ENCODE assay signal across 8 cellular contexts in the genomic region with DNA sequence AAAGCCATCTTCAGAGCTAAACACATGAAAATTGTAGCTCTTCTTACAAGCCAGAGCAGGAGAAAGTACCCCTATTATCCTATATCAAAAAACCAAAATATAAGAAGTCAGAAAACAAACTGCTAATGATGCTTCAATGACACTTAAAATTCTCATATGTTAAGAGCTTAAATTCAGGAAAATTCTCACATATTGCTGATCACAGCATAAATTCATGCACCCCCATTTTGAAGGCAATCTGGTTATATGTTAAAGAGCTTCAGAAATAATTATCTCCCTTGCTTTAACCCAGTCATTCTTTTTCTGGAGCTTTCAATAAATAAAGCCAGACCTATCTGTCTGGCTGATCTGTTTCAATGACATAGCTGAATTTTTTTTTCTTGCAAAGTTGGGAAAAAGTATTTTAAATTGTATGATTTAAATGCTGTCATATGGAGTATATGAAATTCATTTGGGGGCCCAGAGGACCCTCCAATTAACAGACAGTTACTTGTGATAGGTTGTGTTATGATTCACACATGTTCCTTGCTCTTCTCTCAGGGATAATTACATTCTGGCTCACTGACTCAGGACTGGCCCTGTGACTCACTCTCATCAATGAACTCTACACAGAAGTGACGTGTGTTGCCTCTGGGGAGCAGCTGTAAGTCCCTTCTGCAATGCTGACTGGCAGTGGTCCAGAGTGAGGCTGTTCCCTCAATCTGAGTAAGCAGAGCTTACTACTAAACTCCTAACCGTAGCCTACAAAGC.
DNase-seq lines count a peak whose midpoint lies in the region; ATAC-seq and TF ChIP-seq lines count a peak whose summit lies in the region.

No MANE protein-coding gene starts in this region.

- H3K27ac ChIP-seq in SK-N-SH (ENCODE audit: low read depth in 2 of 2, low read length in 1 of 2) = peak overlapping the region; percentile 91 to 100

- DNase-seq in GM13976 (ENCODE audit: low spot score) (peak; percentile 1), NCI-H128 (lab: John Stamatoyannopoulos, UW; ENCODE audit: unreplicated experiment) (peak; percentile 44), SK-N-SH (peak; percentile 63), foreskin melanocyte (peak; percentile 98), osteocyte (ENCODE audit: extremely low spot score, unreplicated experiment) (peak; percentile 95), ecto neural progenitor cell (ENCODE audit: low spot score) (no peak)

- POLR2A ChIA-PET in SK-N-SH (lab: Yijun Ruan, JAX) = interaction anchor here (0.9 to 1.7 kb wide), 4 partner anchors 11 to 90 kb away, joined by 3 to 5 read pairs (median 4); no protein-coding TSS in a partner anchor

- WGBS in SK-N-SH (ENCODE audit: low lambda C conversion rate) = 3% methylated on average over 2 of the region's 2 CpGs

- no peaks in the 10 kb centered on the region for H3K79me2 ChIP-seq in SK-N-SH (ENCODE audit: insufficient read depth)

- H3K36me3 ChIP-seq in SK-N-SH (replicated peaks in 1 of 2; ENCODE audit: control insufficient read depth in 1 of 2, insufficient read depth in 2 of 2, low read length in 1 of 2) = no peaks in the 10 kb centered on the region

- H3K36me3 Mint-ChIP-seq in osteocyte (ENCODE audit: unreplicated experiment) = peaks cover 5% of the 10 kb centered on the region
- H3K36me3 Mint-ChIP-seq in activated T-helper 17 cell treated with anti-CD3 and anti-CD28 coated beads, Interleukin-2, amount 50 U/mL, for 72 hours (ENCODE audit: low read depth) = no peaks in the 10 kb centered on the region

- no peaks in the 10 kb centered on the region for H3K27me3 ChIP-seq in SK-N-SH (ENCODE audit: insufficient read depth)

- no peaks in the 10 kb centered on the region for H3K9me3 Mint-ChIP-seq in osteocyte (ENCODE audit: unreplicated experiment)
- H3K9me3 Mint-ChIP-seq in activated T-helper 17 cell treated with anti-CD3 and anti-CD28 coated beads, Interleukin-2, amount 50 U/mL, for 72 hours = peaks cover 18% of the 10 kb centered on the region

- peaks cover 15 to 42% of the 10 kb centered on the region in 2 experiments; a peak in 3 of 4 replicates for H3K4me1 ChIP-seq in SK-N-SH (ENCODE audit: control insufficient read depth in 1 of 2, insufficient read depth in 2 of 2, low read depth in 1 of 2, low read length in 1 of 2)

- no peaks in the 10 kb centered on the region for H3K27me3 Mint-ChIP-seq in osteocyte (ENCODE audit: unreplicated experiment)
- no peaks in the 10 kb centered on the region for H3K27me3 Mint-ChIP-seq in activated T-helper 17 cell treated with anti-CD3 and anti-CD28 coated beads, Interleukin-2, amount 50 U/mL, for 72 hours

- no peaks in the 10 kb centered on the region for H3K9me2 ChIP-seq in SK-N-SH

- peak; percentile 89 for ATAC-seq in HG02759 (IDR thresholded peaks at IDR 0.05; ENCODE audit: unreplicated experiment)
- ATAC-seq in activated T-helper 17 cell treated with anti-CD3 and anti-CD28 coated beads, Interleukin-2, amount 50 U/mL, for 72 hours (replicated peaks) = no peak

- no peaks in the 10 kb centered on the region for H3K9me3 ChIP-seq in SK-N-SH

- TF ChIP-seq CTCF in GM13976 (IDR thresholded peaks at IDR 0.05; ENCODE audit: borderline replicate concordance, control extremely low read depth, extremely low read depth, insufficient read depth, missing control alignments) (no peak), SK-N-SH (IDR thresholded peaks at IDR 0.05) (no peak), osteocyte (IDR thresholded peaks at IDR 0.05) (no peak)

- H3K4me2 ChIP-seq in SK-N-SH = peak overlapping the region; percentile 59; the same call in 1 of the 2 replicates

- H3F3A ChIP-seq in SK-N-SH (replicated peaks; ENCODE audit: insufficient read depth) = peaks cover 6% of the 10 kb centered on the region

- TF ChIP-seq RAD21 in SK-N-SH (IDR thresholded peaks at IDR 0.05; ENCODE audit: low read length) = peak; percentile 51

- peak overlapping the region; percentile 30 for H3K4me3 Mint-ChIP-seq in osteocyte (ENCODE audit: unreplicated experiment)
- no peak overlapping the region for H3K4me3 Mint-ChIP-seq in activated T-helper 17 cell treated with anti-CD3 and anti-CD28 coated beads, Interleukin-2, amount 50 U/mL, for 72 hours

- TF ChIP-seq EP300 in SK-N-SH (IDR thresholded peaks at IDR 0.05; ENCODE audit: borderline replicate concordance in 1 of 2, low read depth in 1 of 2, low read length in 1 of 2) = peak; percentile 94 to 99

- H2AFZ ChIP-seq in SK-N-SH (ENCODE audit: low read depth) = peak overlapping the region; percentile 39; the same call in 1 of the 2 replicates

- H3K9ac ChIP-seq in SK-N-SH = peak overlapping the region; percentile 5; the same call in 1 of the 2 replicates

- H3K27ac Mint-ChIP-seq in osteocyte (ENCODE audit: unreplicated experiment) = peak overlapping the region; percentile 90
- H3K27ac Mint-ChIP-seq in activated T-helper 17 cell treated with anti-CD3 and anti-CD28 coated beads, Interleukin-2, amount 50 U/mL, for 72 hours = no peak overlapping the region

- CTCF ChIA-PET in SK-N-SH (lab: Yijun Ruan, JAX) = interaction anchor here (0.6 to 1.7 kb wide), 14 partner anchors 8 to 887 kb away, joined by 3 to 18 read pairs (median 3); a partner anchor contains a TSS

- H3K4me3 ChIP-seq in SK-N-SH (ENCODE audit: low read depth in 2 of 2, low read length in 1 of 2) = peak overlapping the region in 1 of 2 experiments; percentile 14; a peak in 1 of 4 replicates

- in situ Hi-C loops in GM13976 (cut with MboI; ENCODE audit: low sequenced_read_pairs, unreplicated experiment) = no loop called here

- H3K4me1 Mint-ChIP-seq in osteocyte (ENCODE audit: unreplicated experiment) = peaks cover 66% of the 10 kb centered on the region
- no peaks in the 10 kb centered on the region for H3K4me1 Mint-ChIP-seq in activated T-helper 17 cell treated with anti-CD3 and anti-CD28 coated beads, Interleukin-2, amount 50 U/mL, for 72 hours

- no peaks in the 10 kb centered on the region for H4K20me1 ChIP-seq in SK-N-SH (ENCODE audit: insufficient read depth)

TF ChIP-seq in SK-N-SH, 30 proteins besides CTCF, POLR2A, EP300 and RAD21 (continues in another document):
- TF ChIP-seq ELF1 (IDR thresholded peaks at IDR 0.05) (no peak), YY1 (IDR thresholded peaks at IDR 0.05; ENCODE audit: low read depth) (0 out of 2 replicates have a peak, but pooled peaks have one; percentile 30), JUND (IDR thresholded peaks at IDR 0.05) (peak; percentile 99), RXRA (IDR thresholded peaks at IDR 0.05; ENCODE audit: borderline replicate concordance, low read depth) (peak; percentile 72; the same call in 1 of the 2 replicates), MEF2A (IDR thresholded peaks at IDR 0.05; ENCODE audit: borderline replicate concordance, low read depth) (peak; percentile 28; the same call in 1 of the 2 replicates), MXI1 (IDR thresholded peaks at IDR 0.05; ENCODE audit: low read depth, low read length) (peak; percentile 59; the same call in 1 of the 2 replicates), GATA2 (CRISPR knock-in tag; IDR thresholded peaks at IDR 0.05) (peak; percentile 77), NRF1 (IDR thresholded peaks at IDR 0.05; ENCODE audit: low read depth, low read length) (no peak), FOXM1 (IDR thresholded peaks at IDR 0.05; ENCODE audit: low read depth) (peak; percentile 55; the same call in 1 of the 2 replicates), TAF1 (IDR thresholded peaks at IDR 0.05; ENCODE audit: borderline replicate concordance, low read depth, low read length) (no peak), TCF12 (IDR thresholded peaks at IDR 0.05) (peak; percentile 97)
- TF ChIP-seq, protein P1, sequence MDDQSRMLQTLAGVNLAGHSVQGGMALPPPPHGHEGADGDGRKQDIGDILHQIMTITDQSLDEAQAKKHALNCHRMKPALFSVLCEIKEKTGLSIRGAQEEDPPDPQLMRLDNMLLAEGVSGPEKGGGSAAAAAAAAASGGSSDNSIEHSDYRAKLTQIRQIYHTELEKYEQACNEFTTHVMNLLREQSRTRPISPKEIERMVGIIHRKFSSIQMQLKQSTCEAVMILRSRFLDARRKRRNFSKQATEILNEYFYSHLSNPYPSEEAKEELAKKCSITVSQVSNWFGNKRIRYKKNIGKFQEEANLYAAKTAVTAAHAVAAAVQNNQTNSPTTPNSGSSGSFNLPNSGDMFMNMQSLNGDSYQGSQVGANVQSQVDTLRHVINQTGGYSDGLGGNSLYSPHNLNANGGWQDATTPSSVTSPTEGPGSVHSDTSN (IDR thresholded peaks at IDR 0.05) = peak; percentile 96
- TF ChIP-seq, protein P2, sequence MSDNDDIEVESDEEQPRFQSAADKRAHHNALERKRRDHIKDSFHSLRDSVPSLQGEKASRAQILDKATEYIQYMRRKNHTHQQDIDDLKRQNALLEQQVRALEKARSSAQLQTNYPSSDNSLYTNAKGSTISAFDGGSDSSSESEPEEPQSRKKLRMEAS (IDR thresholded peaks at IDR 0.05; ENCODE audit: low read depth) = peak; percentile 71
- TF ChIP-seq, protein P3, sequence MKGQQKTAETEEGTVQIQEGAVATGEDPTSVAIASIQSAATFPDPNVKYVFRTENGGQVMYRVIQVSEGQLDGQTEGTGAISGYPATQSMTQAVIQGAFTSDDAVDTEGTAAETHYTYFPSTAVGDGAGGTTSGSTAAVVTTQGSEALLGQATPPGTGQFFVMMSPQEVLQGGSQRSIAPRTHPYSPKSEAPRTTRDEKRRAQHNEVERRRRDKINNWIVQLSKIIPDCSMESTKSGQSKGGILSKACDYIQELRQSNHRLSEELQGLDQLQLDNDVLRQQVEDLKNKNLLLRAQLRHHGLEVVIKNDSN (IDR thresholded peaks at IDR 0.05; ENCODE audit: borderline replicate concordance, low read depth) = no peak; the same call in 1 of the 2 replicates
- TF ChIP-seq, protein P4, sequence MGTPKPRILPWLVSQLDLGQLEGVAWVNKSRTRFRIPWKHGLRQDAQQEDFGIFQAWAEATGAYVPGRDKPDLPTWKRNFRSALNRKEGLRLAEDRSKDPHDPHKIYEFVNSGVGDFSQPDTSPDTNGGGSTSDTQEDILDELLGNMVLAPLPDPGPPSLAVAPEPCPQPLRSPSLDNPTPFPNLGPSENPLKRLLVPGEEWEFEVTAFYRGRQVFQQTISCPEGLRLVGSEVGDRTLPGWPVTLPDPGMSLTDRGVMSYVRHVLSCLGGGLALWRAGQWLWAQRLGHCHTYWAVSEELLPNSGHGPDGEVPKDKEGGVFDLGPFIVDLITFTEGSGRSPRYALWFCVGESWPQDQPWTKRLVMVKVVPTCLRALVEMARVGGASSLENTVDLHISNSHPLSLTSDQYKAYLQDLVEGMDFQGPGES (IDR thresholded peaks at IDR 0.05; ENCODE audit: low read depth, low read length) = no peak; the same call in 1 of the 2 replicates
